8 cellular contexts compared by ENCODE assay signal in genomic region chr6:139370047-139370706, GRCh38. TPM values are rescaled to one million over a fixed set of nuclear protein-coding genes. Genes with fewer than 3 reads are reported as not detected.
DNase-seq lines count a peak whose midpoint lies in the region; ATAC-seq and TF ChIP-seq lines count a peak whose summit lies in the region.

No MANE protein-coding gene starts in this region.

- H3K4me3 ChIP-seq in hepatocyte, result no peak overlapping the region
- peak overlapping the region; percentile 96 to 99 for H3K4me3 ChIP-seq in stomach smooth muscle (ENCODE audit: low read length in 2 of 2)

- H3K4me1 Mint-ChIP-seq in CD14-positive monocyte, result peaks cover 29% of the 10 kb centered on the region
- peaks cover 48% of the 10 kb centered on the region for H3K4me1 Mint-ChIP-seq in HFFc6 (ENCODE audit: low read depth)
- peaks cover 29% of the 10 kb centered on the region for H3K4me1 Mint-ChIP-seq in activated T-helper 17 cell treated with anti-CD3 and anti-CD28 coated beads, Interleukin-2, amount 50 U/mL, for 72 hours

- H3K4me2 ChIP-seq in hepatocyte, result peak overlapping the region; percentile 76

- H3K4me1 ChIP-seq in hepatocyte (ENCODE audit: insufficient read depth) (peaks cover 27% of the 10 kb centered on the region), stomach smooth muscle (ENCODE audit: control insufficient read depth, insufficient read depth, low read length) (peaks cover 6% of the 10 kb centered on the region)

- peak overlapping the region; percentile 97 for H3K27ac ChIP-seq in hepatocyte
- no peak overlapping the region for H3K27ac ChIP-seq in stomach smooth muscle (ENCODE audit: low read length)

- H3K27ac Mint-ChIP-seq in CD14-positive monocyte (peak overlapping the region; percentile 54 to 89 (median 82)), HFFc6 (peak overlapping the region; percentile 98)
- peak overlapping the region; percentile 97 for H3K27ac Mint-ChIP-seq in activated T-helper 17 cell treated with anti-CD3 and anti-CD28 coated beads, Interleukin-2, amount 50 U/mL, for 72 hours

- H4K20me1 ChIP-seq in hepatocyte (ENCODE audit: insufficient read depth, poor library complexity, severe bottlenecking), result peaks cover 32% of the 10 kb centered on the region

- H2AFZ ChIP-seq in hepatocyte, result no peak overlapping the region

- peaks cover 21 to 32% of the 10 kb centered on the region in 2 donors for H3K36me3 Mint-ChIP-seq in CD14-positive monocyte
- peaks cover 44% of the 10 kb centered on the region for H3K36me3 Mint-ChIP-seq in HFFc6 (ENCODE audit: low read depth)
- peaks cover 46% of the 10 kb centered on the region for H3K36me3 Mint-ChIP-seq in activated T-helper 17 cell treated with anti-CD3 and anti-CD28 coated beads, Interleukin-2, amount 50 U/mL, for 72 hours (ENCODE audit: low read depth)

- H3K27me3 Mint-ChIP-seq in CD14-positive monocyte (ENCODE audit: low read depth in 3 of 3), result no peaks in the 10 kb centered on the region
- peaks cover 49% of the 10 kb centered on the region for H3K27me3 Mint-ChIP-seq in HFFc6 (ENCODE audit: insufficient read depth)
- no peaks in the 10 kb centered on the region for H3K27me3 Mint-ChIP-seq in activated T-helper 17 cell treated with anti-CD3 and anti-CD28 coated beads, Interleukin-2, amount 50 U/mL, for 72 hours

- H3K27me3 ChIP-seq in hepatocyte (no peaks in the 10 kb centered on the region), stomach smooth muscle (ENCODE audit: control insufficient read depth in 1 of 2, insufficient read depth in 2 of 2, low read length in 2 of 2) (no peaks in the 10 kb centered on the region)

- H3K4me3 Mint-ChIP-seq in CD14-positive monocyte (peak overlapping the region; percentile 62 to 84), HFFc6 (peak overlapping the region; percentile 98)
- peak overlapping the region; percentile 95 for H3K4me3 Mint-ChIP-seq in activated T-helper 17 cell treated with anti-CD3 and anti-CD28 coated beads, Interleukin-2, amount 50 U/mL, for 72 hours

- H3K9ac ChIP-seq in stomach smooth muscle (ENCODE audit: low read length in 2 of 2), result peak overlapping the region in 1 of 2 donors; percentile 12

- H3K36me3 ChIP-seq in hepatocyte (replicated peaks; ENCODE audit: insufficient read depth, low read depth), result no peaks in the 10 kb centered on the region
- peaks cover 4 to 20% of the 10 kb centered on the region in 2 donors for H3K36me3 ChIP-seq in stomach smooth muscle (ENCODE audit: control insufficient read depth in 2 of 2, insufficient read depth in 2 of 2, low read length in 2 of 2)

- ATAC-seq in activated T-helper 17 cell treated with anti-CD3 and anti-CD28 coated beads, Interleukin-2, amount 50 U/mL, for 72 hours (replicated peaks), result no peak
- no peak for ATAC-seq in GM19397 (IDR thresholded peaks at IDR 0.05; ENCODE audit: unreplicated experiment)

- H3K9me2 ChIP-seq in hepatocyte (replicated peaks; ENCODE audit: insufficient read depth), result no peaks in the 10 kb centered on the region

- no peaks in the 10 kb centered on the region for H3K9me3 ChIP-seq in hepatocyte (ENCODE audit: low read depth)
- no peaks in the 10 kb centered on the region for H3K9me3 ChIP-seq in stomach smooth muscle (ENCODE audit: control insufficient read depth in 2 of 2, low read length in 2 of 2)

- TF ChIP-seq CTCF in CD14-positive monocyte (IDR thresholded peaks at IDR 0.05) (no peak), HFFc6 (IDR thresholded peaks at IDR 0.05) (no peak), hepatocyte (IDR thresholded peaks at IDR 0.05; ENCODE audit: poor library complexity) (no peak)

- peaks cover 36% of the 10 kb centered on the region for H3K79me2 ChIP-seq in hepatocyte

- 26% methylated on average over 6 of the region's 6 CpGs for WGBS in hepatocyte (ENCODE audit: low lambda C conversion rate, missing lambda C conversion rate)

- H3K9me3 Mint-ChIP-seq in CD14-positive monocyte (peaks cover 0 to 3% (median 0%) of the 10 kb centered on the region in 7 donors), HFFc6 (peaks cover 22% of the 10 kb centered on the region)
- H3K9me3 Mint-ChIP-seq in activated T-helper 17 cell treated with anti-CD3 and anti-CD28 coated beads, Interleukin-2, amount 50 U/mL, for 72 hours, result no peaks in the 10 kb centered on the region

- intact Hi-C loops in CD14-positive monocyte (cut with micrococcal nuclease), result loop anchor here (5.0 to 10.0 kb wide), 8 partner anchors 43 to 555 kb away; partner anchors contain the start of gene HECA (in 2 of the 2)

- no peak for DNase-seq in CD14-positive monocyte (ENCODE audit: low spot score)
- DNase-seq in HFFc6, result peak; percentile 82
- DNase-seq in hepatocyte (ENCODE audit: low spot score), result peak; percentile 62
- no peak for DNase-seq in activated CD4-positive, alpha-beta T cell treated with anti-CD3 and anti-CD28 coated beads for 48 hours
- no peak for DNase-seq in NCI-H2227 treated with DMSO at 0.1 percent for 48 hours (lab: John Stamatoyannopoulos, UW)

RNA-seq across cellular contexts. Expression of gene CITED2, which starts 4.3 kb away (rescaled TPM):
- polyA plus RNA-seq in CD14-positive monocyte, result 10 to 100 TPM; 22.9 to 43.9 TPM
- 1,000 to 10,000 TPM; 1,147 to 1,717 (median 1,616) TPM for total RNA-seq in HFFc6 (2021; fragmentation: NEBNext Ultra II Directional; extraction: Animal tissue kit (Norgen Biotek cat#: 25700))
- total RNA-seq in activated T-helper 17 cell treated with anti-CD3 and anti-CD28 coated beads, Interleukin-2, amount 50 U/mL, for 72 hours, result 10 to 100 TPM; 60.9 to 99.4 TPM
- 262 and 292 TPM in 2 replicates for total RNA-seq in hepatocyte
- 78.5 and 97.6 TPM in 2 replicates for polyA plus RNA-seq in hepatocyte

Comparison
In these comparisons a context has a peak if more than half of its experiments do, and no peak if none do; other contexts are left out.
1. DNase-seq: peak in HFFc6 (single experiment) and hepatocyte (single experiment); none in CD14-positive monocyte (single experiment), activated CD4-positive, alpha-beta T cell treated with anti-CD3 and anti-CD28 coated beads for 48 hours (single experiment) and NCI-H2227 treated with DMSO at 0.1 percent for 48 hours (single experiment).
2. Peak in every context shown above with its lines, with median percentiles within 50 percentile points of each other: H3K27ac Mint-ChIP-seq and H3K4me3 Mint-ChIP-seq.